Comparison of ENCODE assay signal across 11 cellular contexts in genomic region chr12:76250256-76250655, GRCh38.
"Had no signal": no experiment of that assay in that cellular context is flagged by ENCODE, and none has a peak within 500 bp of the region (broad histone marks: within the 10 kb centered on the region; RNA-seq: fewer than 3 reads in every experiment).

No MANE protein-coding gene starts in this region.

- H3K4me3 ChIP-seq: gastrocnemius medialis, ovary had no signal

- H3K27me3 ChIP-seq: gastrocnemius medialis, ovary had no signal

- FAIRE-seq: keratinocyte, urothelium cell line had no signal

- H3K36me3 ChIP-seq: gastrocnemius medialis, ovary had no signal

- ATAC-seq: activated T-cell treated with anti-CD3 and anti-CD28 coated beads, Interleukin-2, amount 50 U/mL, for 72 hours; gastrocnemius medialis had no signal

- DNase-seq: activated CD4-positive, alpha-beta memory T cell treated with anti-CD3 and anti-CD28 coated beads, Interleukin-2, amount 10 ng/mL, durations not matched to agents 7 days and 5 days; activated CD8-positive, alpha-beta memory T cell treated with anti-CD3 and anti-CD28 coated beads, Interleukin-2, amount 50 U/mL, for 4 hours; activated T-cell treated with anti-CD3 and anti-CD28 coated beads, Interleukin-2, amount 50 U/mL, for 72 hours; aorta; gastrocnemius medialis; ovary; stimulated activated CD4-positive, alpha-beta T cell treated with anti-CD3 and anti-CD28 coated beads, Interleukin-15, amount 100 ng/mL, for 24 hours; stimulated activated CD4-positive, alpha-beta T cell treated with anti-CD3 and anti-CD28 coated beads, Interleukin-4, amount 100 ng/mL, for 24 hours; T-helper 9 cell had no signal

- H3K27ac ChIP-seq: gastrocnemius medialis, ovary had no signal

- H3K9me3 ChIP-seq: gastrocnemius medialis, ovary had no signal
